ENCODE assay signal across 12 cellular contexts in genomic region chr20:44494681-44495080, GRCh38. TPM values are rescaled to one million over a fixed set of nuclear protein-coding genes. Genes with fewer than 3 reads are reported as not detected.
A peak's percentile ranks its signal among the peaks of the same experiment; 100 is the strongest.
DNase-seq lines count a peak whose midpoint lies in the region; ATAC-seq, FAIRE-seq and TF ChIP-seq lines count a peak whose summit lies in the region.
"Had no signal": no experiment of that assay in that cellular context is flagged by ENCODE, and none has a peak within 500 bp of the region (broad histone marks: within the 10 kb centered on the region; RNA-seq: fewer than 3 reads in every experiment).

No MANE protein-coding gene starts in this region.

- FAIRE-seq in endothelial cell of umbilical vein (lab: Jason Lieb, UNC) = no peak

- CTCF ChIA-PET in AG04450 (lab: Charles Lee) (interaction anchor here (3.9 kb wide), 1 partner anchor 115 kb away, joined by 14 read pairs; no protein-coding TSS in a partner anchor), endothelial cell of umbilical vein (lab: Charles Lee) (interaction anchor here (1.2 kb wide), 1 partner anchor 14 kb away, joined by 3 read pairs; no protein-coding TSS in a partner anchor)

- H3K9ac ChIP-seq in endothelial cell of umbilical vein (replicated peaks; ENCODE audit: extremely low read depth, insufficient read depth, low read length) = no peak overlapping the region

- BruUV-seq in endothelial cell of umbilical vein (replicated peaks; lab: Mats Ljungman, UMichigan) = no TSS peak

- TF ChIP-seq POLR2A in endothelial cell of umbilical vein (IDR thresholded peaks at IDR 0.05; ENCODE audit: low read depth, low read length) (no peak), tibial nerve (IDR thresholded peaks at IDR 0.05) (no peak)

- no peak overlapping the region for H3K4me2 ChIP-seq in endothelial cell of umbilical vein (ENCODE audit: insufficient read depth, low read length)

- H3K4me1 ChIP-seq in RWPE2 (ENCODE audit: insufficient read depth, poor library complexity, severe bottlenecking) (peaks cover 43% of the 10 kb centered on the region), endothelial cell of umbilical vein (ENCODE audit: control insufficient read depth, extremely low read depth, insufficient read depth, low read length) (no peaks in the 10 kb centered on the region), neutrophil (ENCODE audit: control insufficient read depth in 1 of 2, insufficient read depth in 1 of 2, low read depth in 1 of 2, low read length in 1 of 2) (peaks cover 34 to 41% of the 10 kb centered on the region in 2 experiments), tibial nerve (peaks cover 0 to 15% (median 0%) of the 10 kb centered on the region in 4 donors)
- H3K4me1 ChIP-seq: BE2C had no signal

- TF ChIP-seq CTCF in AG04450 (IDR thresholded peaks at IDR 0.05; ENCODE audit: low read depth, low read length) = no peak
- TF ChIP-seq CTCF in RWPE2 (IDR thresholded peaks at IDR 0.05; ENCODE audit: poor library complexity, severe bottlenecking) = no peak
- TF ChIP-seq CTCF in endothelial cell of umbilical vein (IDR thresholded peaks at IDR 0.05; ENCODE audit: extremely low read depth in 1 of 2, insufficient read depth in 1 of 2, low read depth in 1 of 2, low read length in 2 of 2) = no peak
- no peak for TF ChIP-seq CTCF in neutrophil (IDR thresholded peaks at IDR 0.05)
- TF ChIP-seq CTCF in tibial nerve (IDR thresholded peaks at IDR 0.05) = no peak

- H3K9me1 ChIP-seq in endothelial cell of umbilical vein (replicated peaks; ENCODE audit: control insufficient read depth, extremely low read depth, insufficient read depth, low read length) = no peaks in the 10 kb centered on the region

- no peak for DNase-seq in AG04450 (ENCODE audit: low read depth, low spot score)
- DNase-seq in RWPE2 (ENCODE audit: low spot score) = no peak
- no peak for DNase-seq in endothelial cell of umbilical vein (ENCODE audit: low read depth, low spot score)
- DNase-seq in hypothalamus (lab: John Stamatoyannopoulos, UW) = no peak
- no peak for DNase-seq in medulla oblongata (ENCODE audit: extremely low spot score)
- DNase-seq in foreskin melanocyte = no peak
- DNase-seq in tibial nerve (ENCODE audit: low spot score in 2 of 2) = no peak
- DNase-seq: activated effector memory CD4-positive, alpha-beta T cell treated with Interleukin-2 at 50 U/mL for 16 hours; BE2C; effector CD8-positive, alpha-beta T cell; NCI-H2081 treated with DMSO at 0.1 percent for 48 hours had no signal

- H3K4me3 ChIP-seq in AG04450 (ENCODE audit: low read depth, low read length) = no peak overlapping the region
- H3K4me3 ChIP-seq in RWPE2 (ENCODE audit: severe bottlenecking) = no peak overlapping the region
- no peak overlapping the region for H3K4me3 ChIP-seq in endothelial cell of umbilical vein (replicated peaks in 1 of 3; ENCODE audit: insufficient read depth in 1 of 3, low read depth in 1 of 3, low read length in 3 of 3)
- H3K4me3 ChIP-seq in neutrophil (ENCODE audit: low read depth in 1 of 2, low read length in 1 of 2) = peak overlapping the region; percentile 31 to 48
- no peak overlapping the region for H3K4me3 ChIP-seq in tibial nerve

- H4K20me1 ChIP-seq in endothelial cell of umbilical vein (replicated peaks; ENCODE audit: control insufficient read depth, extremely low read depth, insufficient read depth, low read length) = no peaks in the 10 kb centered on the region

- H3K36me3 ChIP-seq in RWPE2 (ENCODE audit: low read depth) (peaks cover 83% of the 10 kb centered on the region), endothelial cell of umbilical vein (ENCODE audit: control insufficient read depth in 2 of 2, extremely low read depth in 1 of 2, insufficient read depth in 2 of 2, low read length in 2 of 2) (peaks cover 14 to 24% of the 10 kb centered on the region in 2 experiments), neutrophil (peaks cover 88% of the 10 kb centered on the region), tibial nerve (peaks cover 0 to 95% (median 2%) of the 10 kb centered on the region in 3 donors)

- no peak for TF ChIP-seq EP300 in tibial nerve (IDR thresholded peaks at IDR 0.05)

- H3K27me3 ChIP-seq in AG04450 (ENCODE audit: control insufficient read depth, insufficient read depth, low read length) = no peaks in the 10 kb centered on the region
- H3K27me3 ChIP-seq in RWPE2 (ENCODE audit: insufficient read depth, poor library complexity, severe bottlenecking) = no peaks in the 10 kb centered on the region
- no peaks in the 10 kb centered on the region for H3K27me3 ChIP-seq in endothelial cell of umbilical vein (ENCODE audit: control insufficient read depth in 2 of 2, insufficient read depth in 2 of 2, low read length in 2 of 2)
- no peaks in the 10 kb centered on the region for H3K27me3 ChIP-seq in neutrophil
- H3K27me3 ChIP-seq in tibial nerve = no peaks in the 10 kb centered on the region
- H3K27me3 ChIP-seq: BE2C had no signal

- no peak overlapping the region for H2AFZ ChIP-seq in endothelial cell of umbilical vein (ENCODE audit: low read depth, low read length)

- 94 to 98% methylated on average over 3 of the region's 3 CpGs for WGBS in tibial nerve, 2 donors

- dilution Hi-C loops in endothelial cell of umbilical vein (cut with MboI; ENCODE audit: extremely low pct_ligation_motif_present, low sequenced_read_pairs) = no loop called here

- POLR2A ChIA-PET in AG04450 (lab: Yijun Ruan, JAX) (no interaction called here), endothelial cell of umbilical vein (lab: Charles Lee) (no interaction called here)

- no peaks in the 10 kb centered on the region for H3K9me3 ChIP-seq in AG04450 (ENCODE audit: control insufficient read depth, insufficient read depth, low read length)
- no peaks in the 10 kb centered on the region for H3K9me3 ChIP-seq in RWPE2 (ENCODE audit: severe bottlenecking)
- H3K9me3 ChIP-seq in endothelial cell of umbilical vein (replicated peaks; ENCODE audit: control insufficient read depth, insufficient read depth, low read length) = no peaks in the 10 kb centered on the region
- H3K9me3 ChIP-seq in neutrophil = no peaks in the 10 kb centered on the region
- no peaks in the 10 kb centered on the region for H3K9me3 ChIP-seq in tibial nerve
- H3K9me3 ChIP-seq: BE2C had no signal

- no peaks in the 10 kb centered on the region for H3K79me2 ChIP-seq in endothelial cell of umbilical vein (ENCODE audit: control insufficient read depth, insufficient read depth, low read length)

- ATAC-seq in RWPE2 (ENCODE audit: low read depth) = peak; percentile 0; the same call in 1 of the 3 replicates

- intact Hi-C loops in endothelial cell of umbilical vein (cut with micrococcal nuclease) = no loop called here

- H3K27ac ChIP-seq in AG04450 (ENCODE audit: low read depth, low read length) = peak overlapping the region; percentile 89
- peak overlapping the region; percentile 98 for H3K27ac ChIP-seq in RWPE2 (ENCODE audit: poor library complexity, severe bottlenecking)
- peak overlapping the region; percentile 5 for H3K27ac ChIP-seq in endothelial cell of umbilical vein (ENCODE audit: insufficient read depth, low read depth, low read length)
- peak overlapping the region; percentile 96 for H3K27ac ChIP-seq in neutrophil
- peak overlapping the region in 2 of 4 donors; percentile 65 to 80 for H3K27ac ChIP-seq in tibial nerve

TF ChIP-seq in endothelial cell of umbilical vein, 7 proteins besides CTCF, POLR2A, EP300 and RAD21:
- TF ChIP-seq JUN (IDR thresholded peaks at IDR 0.05; ENCODE audit: borderline replicate concordance, insufficient read depth, insufficient read length, low read depth) (no peak), MYC (IDR thresholded peaks at IDR 0.05; ENCODE audit: low read depth, low read length) (no peak), EZH2 (IDR thresholded peaks at IDR 0.05; ENCODE audit: borderline replicate concordance, low read depth, low read length, severe bottlenecking) (no peak), POLR2AphosphoS5 (IDR thresholded peaks at IDR 0.05; ENCODE audit: insufficient read depth, low read depth, low read length) (no peak), MAX (IDR thresholded peaks at IDR 0.05; ENCODE audit: insufficient read depth, insufficient read length) (no peak), FOS (IDR thresholded peaks at IDR 0.05; ENCODE audit: borderline replicate concordance, insufficient read depth, low read length) (no peak), GATA2 (IDR thresholded peaks at IDR 0.05; ENCODE audit: insufficient read depth, insufficient read length, low read depth, low read length) (no peak)

RNA-seq across cellular contexts. Expression of gene TTPAL, which starts 19.0 kb away (rescaled TPM):
- 11.2 and 12.6 TPM in 2 replicates for polyA plus RNA-seq in AG04450 (2011; rRNA removed)
- 17.5 and 24.0 TPM in 2 replicates for polyA minus RNA-seq in AG04450 (2011; rRNA and poly(A)+ RNA removed)
- total RNA-seq in endothelial cell of umbilical vein = 8.0 and 8.7 TPM in 2 replicates
- 3.0 and 4.0 TPM in 2 replicates for polyA plus RNA-seq in endothelial cell of umbilical vein
- polyA plus RNA-seq in endothelial cell of umbilical vein (2011; cell fraction: cytosol; rRNA removed) = 3.4 and 3.6 TPM in 2 replicates
- 5.4 and 6.5 TPM in 2 replicates for polyA plus RNA-seq in endothelial cell of umbilical vein (2011; cell fraction: nucleus; rRNA removed)
- 7.1 and 7.9 TPM in 2 replicates for polyA plus RNA-seq in endothelial cell of umbilical vein (2012)
- 6.0 and 8.4 TPM in 2 replicates for polyA minus RNA-seq in endothelial cell of umbilical vein
- polyA minus RNA-seq in endothelial cell of umbilical vein (2011; cell fraction: cytosol; rRNA and poly(A)+ RNA removed) = 6.2 TPM
- 3.6 and 5.3 TPM in 2 replicates for polyA minus RNA-seq in endothelial cell of umbilical vein (2011; cell fraction: nucleus; rRNA and poly(A)+ RNA removed)
- total RNA-seq in tibial nerve = 10 to 100 TPM; 13.0 to 23.7 (median 16.9) TPM

RNA-seq across cellular contexts. Expression of gene SERINC3, which starts 27.2 kb away (rescaled TPM):
- polyA plus RNA-seq in AG04450 (2011; rRNA removed) (157 and 173 TPM in 2 replicates), endothelial cell of umbilical vein (177 and 181 TPM in 2 replicates)
- 261 and 319 TPM in 2 replicates for polyA minus RNA-seq in AG04450 (2011; rRNA and poly(A)+ RNA removed)
- total RNA-seq in endothelial cell of umbilical vein (83.7 TPM in 2 replicates), tibial nerve (10 to 100 TPM; 59.7 to 97.5 (median 86.7) TPM)
- polyA plus RNA-seq in endothelial cell of umbilical vein (2011; cell fraction: cytosol; rRNA removed) = 98.8 and 101 TPM in 2 replicates
- polyA plus RNA-seq in endothelial cell of umbilical vein (2011; cell fraction: nucleus; rRNA removed) = 73.0 TPM in 2 replicates
- polyA plus RNA-seq in endothelial cell of umbilical vein (2012) = 90.8 and 99.9 TPM in 2 replicates
- 365 and 372 TPM in 2 replicates for polyA minus RNA-seq in endothelial cell of umbilical vein
- 119 TPM for polyA minus RNA-seq in endothelial cell of umbilical vein (2011; cell fraction: cytosol; rRNA and poly(A)+ RNA removed)
- polyA minus RNA-seq in endothelial cell of umbilical vein (2011; cell fraction: nucleus; rRNA and poly(A)+ RNA removed) = 65.2 and 81.4 TPM in 2 replicates

Comparison
In these comparisons a context has a peak if more than half of its experiments do, and no peak if none do; other contexts are left out.
1. H3K4me3 ChIP-seq: peak in neutrophil (2 of 2); none in AG04450 (single experiment), RWPE2 (single experiment), endothelial cell of umbilical vein (0 of 3) and tibial nerve (0 of 4).